In genomic region chr7:36391436-36392198, GRCh38 we compare ENCODE assay signal across 8 cellular contexts. TPM values are rescaled to one million over a fixed set of nuclear protein-coding genes. Genes with fewer than 3 reads are reported as not detected.
DNase-seq lines count a peak whose midpoint lies in the region; ATAC-seq, FAIRE-seq and TF ChIP-seq lines count a peak whose summit lies in the region.

No MANE protein-coding gene starts in this region.

- peak overlapping the region; percentile 86 for H3K4me3 ChIP-seq in AG04450 (ENCODE audit: low read depth, low read length)
- peak overlapping the region; percentile 84 for H3K4me3 ChIP-seq in fibroblast of the aortic adventitia (ENCODE audit: low read depth, low read length)

- TF ChIP-seq POLR2A in GM12891 (IDR thresholded peaks at IDR 0.05; ENCODE audit: low read depth, low read length): no peak

- ATAC-seq in HG03045 (IDR thresholded peaks at IDR 0.05; ENCODE audit: unreplicated experiment) (peak; percentile 28), sciatic nerve (no peak)

- no peak overlapping the region for H3K27ac ChIP-seq in AG04450 (ENCODE audit: low read depth, low read length)

- CTCF ChIA-PET in AG04450 (lab: Charles Lee): interaction anchor here (1.2 to 4.9 kb wide), 5 partner anchors 21 to 279 kb away, joined by 4 to 33 read pairs (median 4); a partner anchor contains a TSS

- no peak for DNase-seq in AG04450 (ENCODE audit: low read depth, low spot score)
- peak; percentile 5 for DNase-seq in GM12891 (ENCODE audit: insufficient read length, low spot score)
- peak; percentile 23 for DNase-seq in OCI-M1 (lab: John Stamatoyannopoulos, UW)
- DNase-seq in fibroblast of the aortic adventitia (ENCODE audit: low read depth): no peak
- no peak for DNase-seq in NCI-H345 treated with DMSO at 0.1 percent for 48 hours (lab: John Stamatoyannopoulos, UW; ENCODE audit: unreplicated experiment)
- no peak for DNase-seq in sciatic nerve (ENCODE audit: low spot score)
- DNase-seq in D341Med (ENCODE audit: low spot score): no peak

- FAIRE-seq in GM12891 (lab: Jason Lieb, UNC): no peak

- H3K27me3 ChIP-seq in AG04450 (ENCODE audit: control insufficient read depth, insufficient read depth, low read length): no peaks in the 10 kb centered on the region

- POLR2A ChIA-PET in AG04450 (lab: Yijun Ruan, JAX): interaction anchor here (1.1 kb wide), 1 partner anchor 9 kb away, joined by 8 read pairs; no protein-coding TSS in a partner anchor

- TF ChIP-seq CTCF in AG04450 (IDR thresholded peaks at IDR 0.05; ENCODE audit: low read depth, low read length) (no peak), fibroblast of the aortic adventitia (IDR thresholded peaks at IDR 0.05; ENCODE audit: insufficient read depth, low read length) (no peak)

- intact Hi-C loops in sciatic nerve (cut with DNase I): no loop called here

- no peaks in the 10 kb centered on the region for H3K9me3 ChIP-seq in AG04450 (ENCODE audit: control insufficient read depth, insufficient read depth, low read length)

TF ChIP-seq in GM12891, 5 proteins besides CTCF, POLR2A, EP300 and RAD21:
- no peak for TF ChIP-seq POLR2AphosphoS5 (IDR thresholded peaks at IDR 0.05; ENCODE audit: low read depth, low read length)
- no peak for TF ChIP-seq POU2F2 (IDR thresholded peaks at IDR 0.05; ENCODE audit: low read depth, low read length)
- TF ChIP-seq TAF1 (IDR thresholded peaks at IDR 0.05; ENCODE audit: low read depth, low read length): no peak
- no peak for TF ChIP-seq PAX5 (IDR thresholded peaks at IDR 0.05; ENCODE audit: insufficient read depth, low read length, severe bottlenecking)
- TF ChIP-seq SPI1 (IDR thresholded peaks at IDR 0.05; ENCODE audit: low read depth, low read length): peak; percentile 19; the same call in 1 of the 2 replicates

RNA-seq across cellular contexts. Expression of gene ANLN, which starts 2.0 kb away (rescaled TPM):
- 34.0 and 46.6 TPM in 2 replicates for polyA plus RNA-seq in AG04450 (2011; rRNA removed)
- polyA minus RNA-seq in AG04450 (2011; rRNA and poly(A)+ RNA removed): 63.2 and 89.2 TPM in 2 replicates
- polyA plus RNA-seq in GM12891 (2012; ENCODE audit: low read depth, missing spikeins): 5.2 TPM
- 9.1 and 171 TPM in 2 replicates for total RNA-seq in fibroblast of the aortic adventitia (ENCODE audit: low replicate concordance)
- 2.4 TPM for total RNA-seq in sciatic nerve

Comparison
In these comparisons a context has a peak if more than half of its experiments do, and no peak if none do; other contexts are left out.
1. DNase-seq: peak in GM12891 (single experiment) and OCI-M1 (single experiment); none in AG04450 (single experiment), fibroblast of the aortic adventitia (single experiment), NCI-H345 treated with DMSO at 0.1 percent for 48 hours (single experiment), sciatic nerve (single experiment) and D341Med (single experiment).